26 cellular contexts compared by ENCODE assay signal in genomic region chr1:112868191-112868590, GRCh38.
"Had no signal": no experiment of that assay in that cellular context is flagged by ENCODE, and none has a peak within 500 bp of the region (broad histone marks: within the 10 kb centered on the region; RNA-seq: fewer than 3 reads in every experiment).

No MANE protein-coding gene starts in this region.

- H3K27me3 ChIP-seq: ascending aorta had no signal

- H3K27me3 Mint-ChIP-seq: activated CD8-positive, alpha-beta T cell treated with anti-CD3 and anti-CD28 coated beads for 36 hours; activated naive CD4-positive, alpha-beta T cell treated with anti-CD3 and anti-CD28 coated beads, Interleukin-2, amount 50 U/mL, for 24 hours had no signal

- H3K4me1 ChIP-seq: ascending aorta had no signal

- H3K9me3 ChIP-seq: ascending aorta had no signal

- H3K27ac Mint-ChIP-seq: activated CD4-positive, alpha-beta T cell treated with anti-CD3 and anti-CD28 coated beads, Interleukin-2, amount 10 ng/mL, durations not matched to agents 24 days and 14 days; activated CD8-positive, alpha-beta T cell treated with anti-CD3 and anti-CD28 coated beads for 36 hours; activated naive CD4-positive, alpha-beta T cell treated with anti-CD3 and anti-CD28 coated beads, Interleukin-2, amount 50 U/mL, for 24 hours; activated naive CD8-positive, alpha-beta T cell treated with anti-CD3 and anti-CD28 coated beads, Interleukin-2, amount 10 ng/mL, durations not matched to agents 7 days and 5 days; activated T-cell treated with anti-CD3 and anti-CD28 coated beads, Interleukin-2, amount 50 U/mL, for 24 hours; activated T-helper 2 cell treated with anti-CD3 and anti-CD28 coated beads, Interferon-gamma antibody, Interleukin-2, Interleukin-4, amounts not matched to agents 10 μg/mL and 5 μg/mL and 100 μg/mL, durations not matched to agents 14 hours and 24 hours and 36 hours had no signal

- H3K27ac ChIP-seq: ascending aorta, RWPE1 had no signal

- H2AFZ ChIP-seq: PC-9 had no signal

- DNase-seq: activated CD4-positive, alpha-beta T cell treated with anti-CD3 and anti-CD28 coated beads, Interleukin-2, amount 10 ng/mL, durations not matched to agents 24 days and 14 days; activated CD4-positive, alpha-beta T cell treated with anti-CD3 and anti-CD28 coated beads, Interleukin-2, amount 50 U/mL, for 4 hours; activated CD8-positive, alpha-beta T cell treated with anti-CD3 and anti-CD28 coated beads for 36 hours; activated gamma-delta T cell; activated naive CD4-positive, alpha-beta T cell treated with Interleukin-2 at 50 U/mL for 16 hours; activated naive CD8-positive, alpha-beta T cell treated with anti-CD3 and anti-CD28 coated beads, Interleukin-2, amount 10 ng/mL, durations not matched to agents 7 days and 5 days; activated T-cell treated with anti-CD3 and anti-CD28 coated beads, Interleukin-2, amount 50 U/mL, for 24 hours; amygdala; caudate nucleus; cerebellar nuclear complex; NCI-H1105 treated with DMSO at 0.1 percent for 48 hours; NCI-H1436; NCI-H1694; NCI-H1930; NCI-H2081 treated with DMSO at 0.1 percent for 48 hours; NCI-H345; NCI-H524 treated with DMSO at 0.1 percent for 48 hours; NK-92 treated with Interleukin-12 subunit alpha and Interleukin-12 subunit beta, amount 100 ng/mL, for 24 hours; PC-9; Right ventricle myocardium superior; SW 1271; T1000 had no signal

- H3K36me3 ChIP-seq: ascending aorta had no signal

- H3K9me3 Mint-ChIP-seq: activated CD4-positive, alpha-beta T cell treated with anti-CD3 and anti-CD28 coated beads, Interleukin-2, amount 10 ng/mL, durations not matched to agents 24 days and 14 days; activated CD8-positive, alpha-beta T cell treated with anti-CD3 and anti-CD28 coated beads for 36 hours; activated naive CD4-positive, alpha-beta T cell treated with anti-CD3 and anti-CD28 coated beads, Interleukin-2, amount 50 U/mL, for 24 hours; activated naive CD8-positive, alpha-beta T cell treated with anti-CD3 and anti-CD28 coated beads, Interleukin-2, amount 10 ng/mL, durations not matched to agents 7 days and 5 days; activated T-cell treated with anti-CD3 and anti-CD28 coated beads, Interleukin-2, amount 50 U/mL, for 24 hours; activated T-helper 2 cell treated with anti-CD3 and anti-CD28 coated beads, Interferon-gamma antibody, Interleukin-2, Interleukin-4, amounts not matched to agents 10 μg/mL and 5 μg/mL and 100 μg/mL, durations not matched to agents 14 hours and 24 hours and 36 hours had no signal

- H3K36me3 Mint-ChIP-seq: activated naive CD4-positive, alpha-beta T cell treated with anti-CD3 and anti-CD28 coated beads, Interleukin-2, amount 50 U/mL, for 24 hours had no signal

- H3K4me3 Mint-ChIP-seq: activated CD4-positive, alpha-beta T cell treated with anti-CD3 and anti-CD28 coated beads, Interleukin-2, amount 10 ng/mL, durations not matched to agents 24 days and 14 days; activated CD8-positive, alpha-beta T cell treated with anti-CD3 and anti-CD28 coated beads for 36 hours; activated naive CD4-positive, alpha-beta T cell treated with anti-CD3 and anti-CD28 coated beads, Interleukin-2, amount 50 U/mL, for 24 hours; activated naive CD8-positive, alpha-beta T cell treated with anti-CD3 and anti-CD28 coated beads, Interleukin-2, amount 10 ng/mL, durations not matched to agents 7 days and 5 days; activated T-cell treated with anti-CD3 and anti-CD28 coated beads, Interleukin-2, amount 50 U/mL, for 24 hours had no signal

- H3K4me3 ChIP-seq: ascending aorta, PC-9 had no signal
